ENCODE assay signal across 8 cellular contexts in genomic region chr1:31155216-31155806, GRCh38.
DNase-seq lines count a peak whose midpoint lies in the region; ATAC-seq and TF ChIP-seq lines count a peak whose summit lies in the region.

No MANE protein-coding gene starts in this region.

- H3K27me3 Mint-ChIP-seq in activated CD8-positive, alpha-beta T cell treated with anti-CD3 and anti-CD28 coated beads, Interleukin-2, amount 10 ng/mL, durations not matched to agents 7 days and 5 days (ENCODE audit: low read depth): peaks cover 6% of the 10 kb centered on the region
- peaks cover 1% of the 10 kb centered on the region for H3K27me3 Mint-ChIP-seq in endodermal cell (ENCODE audit: insufficient read depth)

- CTCF ChIA-PET in activated CD8-positive, alpha-beta T cell treated with anti-CD3 and anti-CD28 coated beads, Interleukin-2, amount 10 ng/mL, durations not matched to agents 7 days and 5 days (lab: Charles Lee): no interaction called here

- no peaks in the 10 kb centered on the region for H3K9me3 Mint-ChIP-seq in activated CD8-positive, alpha-beta T cell treated with anti-CD3 and anti-CD28 coated beads, Interleukin-2, amount 10 ng/mL, durations not matched to agents 7 days and 5 days (ENCODE audit: insufficient read depth)
- peaks cover 12% of the 10 kb centered on the region for H3K9me3 Mint-ChIP-seq in endodermal cell

- peak overlapping the region; percentile 60 for H3K27ac ChIP-seq in endodermal cell (ENCODE audit: low read depth, low read length)

- H3K36me3 Mint-ChIP-seq in activated CD8-positive, alpha-beta T cell treated with anti-CD3 and anti-CD28 coated beads, Interleukin-2, amount 10 ng/mL, durations not matched to agents 7 days and 5 days (ENCODE audit: low read depth): peaks cover 3% of the 10 kb centered on the region
- peaks cover 13% of the 10 kb centered on the region for H3K36me3 Mint-ChIP-seq in endodermal cell (ENCODE audit: low read depth)

- H3K9ac ChIP-seq in endodermal cell (ENCODE audit: extremely low read depth, low read length, poor library complexity, severe bottlenecking): peak overlapping the region; percentile 69

- DNase-seq in GM12865 (ENCODE audit: low read depth) (peak; percentile 70), NCI-H82 (lab: John Stamatoyannopoulos, UW) (peak; percentile 89), endodermal cell (no peak)
- DNase-seq in activated CD8-positive, alpha-beta T cell treated with anti-CD3 and anti-CD28 coated beads, Interleukin-2, amount 10 ng/mL, durations not matched to agents 7 days and 5 days: peak; percentile 71
- peak; percentile 5 to 28 for DNase-seq in stimulated activated CD8-positive, alpha-beta memory T cell treated with anti-CD3 and anti-CD28 coated beads, Interleukin-4, amount 100 ng/mL, for 1 hour (ENCODE audit: low read depth in 2 of 2, low spot score in 1 of 2)

- peak; percentile 28 for TF ChIP-seq CTCF in GM12865 (IDR thresholded peaks at IDR 0.05; ENCODE audit: insufficient read depth, low read depth, low read length, missing control alignments)
- peak; percentile 51 for TF ChIP-seq CTCF in endodermal cell (conservative IDR thresholded peaks at IDR 0.05)

- H3K4me1 ChIP-seq in endodermal cell (ENCODE audit: control insufficient read depth, insufficient read depth, low read length) (no peaks in the 10 kb centered on the region), mononuclear cell (ENCODE audit: insufficient read depth, low read length) (peaks cover 9% of the 10 kb centered on the region)

- H3K27ac Mint-ChIP-seq in activated CD8-positive, alpha-beta T cell treated with anti-CD3 and anti-CD28 coated beads, Interleukin-2, amount 10 ng/mL, durations not matched to agents 7 days and 5 days: peak overlapping the region; percentile 84
- peak overlapping the region; percentile 97 for H3K27ac Mint-ChIP-seq in endodermal cell

- H3K4me3 Mint-ChIP-seq in activated CD8-positive, alpha-beta T cell treated with anti-CD3 and anti-CD28 coated beads, Interleukin-2, amount 10 ng/mL, durations not matched to agents 7 days and 5 days: peak overlapping the region; percentile 89
- H3K4me3 Mint-ChIP-seq in endodermal cell: peak overlapping the region; percentile 77

- 3 to 10% methylated on average over 12 to 46 of the region's 46 CpGs for WGBS in endodermal cell (ENCODE audit: insufficient coverage in 1 of 2, insufficient read length in 1 of 2), 2 experiments

- H3K9me3 ChIP-seq in endodermal cell (ENCODE audit: control insufficient read depth, low read length) (peaks cover 7% of the 10 kb centered on the region), mononuclear cell (ENCODE audit: low read depth, low read length) (no peaks in the 10 kb centered on the region)

- no peaks in the 10 kb centered on the region for H3K27me3 ChIP-seq in endodermal cell (ENCODE audit: control insufficient read depth, insufficient read depth, low read length, poor library complexity, severe bottlenecking)
- H3K27me3 ChIP-seq in mononuclear cell (ENCODE audit: insufficient read depth, low read length): no peaks in the 10 kb centered on the region

- peaks cover 9% of the 10 kb centered on the region for H3K4me1 Mint-ChIP-seq in activated CD8-positive, alpha-beta T cell treated with anti-CD3 and anti-CD28 coated beads, Interleukin-2, amount 10 ng/mL, durations not matched to agents 7 days and 5 days (ENCODE audit: low read depth)
- H3K4me1 Mint-ChIP-seq in endodermal cell: peaks cover 8% of the 10 kb centered on the region

- POLR2A ChIA-PET in activated CD8-positive, alpha-beta T cell treated with anti-CD3 and anti-CD28 coated beads, Interleukin-2, amount 10 ng/mL, durations not matched to agents 7 days and 5 days (lab: Charles Lee): no interaction called here

- ATAC-seq in HG02798 (IDR thresholded peaks at IDR 0.05; ENCODE audit: poor library complexity, unreplicated experiment) (peak; percentile 81), HG03025 (IDR thresholded peaks at IDR 0.05; ENCODE audit: low FRiP score, unreplicated experiment) (no peak)
- ATAC-seq in activated CD8-positive, alpha-beta T cell treated with anti-CD3 and anti-CD28 coated beads, Interleukin-2, amount 10 ng/mL, durations not matched to agents 7 days and 5 days: peak; percentile 91

- H3K4me3 ChIP-seq in GM12865 (ENCODE audit: low read depth, low read length): peak overlapping the region; percentile 70
- peak overlapping the region; percentile 73 for H3K4me3 ChIP-seq in endodermal cell (ENCODE audit: low read length)
- H3K4me3 ChIP-seq in mononuclear cell (ENCODE audit: low read length): peak overlapping the region; percentile 47

- H3K36me3 ChIP-seq in endodermal cell (ENCODE audit: control insufficient read depth, insufficient read depth, low read length): no peaks in the 10 kb centered on the region
